ENCODE assay signal across 1 cellular context in the genomic region with DNA sequence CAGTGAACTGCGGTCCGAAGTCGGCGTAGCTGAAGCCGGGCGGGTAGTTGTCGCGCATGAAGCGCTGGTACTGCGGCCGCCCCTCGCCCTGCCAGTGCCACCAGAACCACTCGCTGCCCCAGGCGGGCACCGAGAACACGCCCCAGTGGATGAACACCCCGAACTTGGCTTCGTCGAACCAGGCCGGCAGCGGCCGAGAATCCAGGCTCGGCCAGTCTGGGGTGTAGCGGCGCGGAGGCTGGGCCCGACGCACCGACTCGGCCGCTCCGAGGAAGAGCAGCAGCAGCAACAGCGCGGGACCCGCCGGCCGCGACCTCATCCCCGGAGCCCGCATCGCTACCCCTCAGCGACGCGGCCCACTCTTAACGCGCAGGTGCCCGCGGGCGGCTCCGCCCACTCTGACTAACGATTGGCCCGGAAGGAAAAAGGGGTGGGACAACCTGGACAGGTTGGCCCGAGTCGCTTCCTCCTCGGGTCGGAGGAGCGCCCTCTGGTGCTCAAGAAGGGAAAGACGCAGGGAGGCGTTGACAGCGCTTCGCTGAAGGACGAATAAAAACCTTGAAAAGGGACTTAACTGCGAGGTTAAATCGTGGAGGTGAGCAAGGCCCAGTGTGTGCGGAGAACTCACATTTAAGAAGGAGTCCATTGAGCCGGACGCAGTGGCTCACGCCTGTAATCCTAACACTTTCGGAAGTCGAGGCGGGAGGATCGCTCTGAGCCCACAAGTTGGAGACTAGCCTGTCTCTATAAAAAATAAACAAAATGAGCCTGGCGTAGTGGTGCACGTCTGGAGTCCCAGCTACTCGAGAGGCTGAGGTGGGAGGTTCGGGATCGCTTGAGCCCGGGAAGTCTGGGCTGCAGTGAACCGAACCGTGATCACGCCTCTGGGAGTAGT.
TF ChIP-seq lines count a peak whose summit lies in the region.

A gene (minus strand): TSS at position 338 of the 895 bp plus-strand sequence. CDS start 4 bp downstream, at position 334.

TF ChIP-seq in HepG2, 621 proteins besides CTCF, POLR2A, EP300 and RAD21 (continued from another document and continues in another):
- TF ChIP-seq, protein P1, sequence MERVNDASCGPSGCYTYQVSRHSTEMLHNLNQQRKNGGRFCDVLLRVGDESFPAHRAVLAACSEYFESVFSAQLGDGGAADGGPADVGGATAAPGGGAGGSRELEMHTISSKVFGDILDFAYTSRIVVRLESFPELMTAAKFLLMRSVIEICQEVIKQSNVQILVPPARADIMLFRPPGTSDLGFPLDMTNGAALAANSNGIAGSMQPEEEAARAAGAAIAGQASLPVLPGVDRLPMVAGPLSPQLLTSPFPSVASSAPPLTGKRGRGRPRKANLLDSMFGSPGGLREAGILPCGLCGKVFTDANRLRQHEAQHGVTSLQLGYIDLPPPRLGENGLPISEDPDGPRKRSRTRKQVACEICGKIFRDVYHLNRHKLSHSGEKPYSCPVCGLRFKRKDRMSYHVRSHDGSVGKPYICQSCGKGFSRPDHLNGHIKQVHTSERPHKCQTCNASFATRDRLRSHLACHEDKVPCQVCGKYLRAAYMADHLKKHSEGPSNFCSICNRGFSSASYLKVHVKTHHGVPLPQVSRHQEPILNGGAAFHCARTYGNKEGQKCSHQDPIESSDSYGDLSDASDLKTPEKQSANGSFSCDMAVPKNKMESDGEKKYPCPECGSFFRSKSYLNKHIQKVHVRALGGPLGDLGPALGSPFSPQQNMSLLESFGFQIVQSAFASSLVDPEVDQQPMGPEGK (CRISPR knock-in tag; IDR thresholded peaks at IDR 0.05), result no peak; the same call in 1 of the 2 replicates
- TF ChIP-seq, protein P2, sequence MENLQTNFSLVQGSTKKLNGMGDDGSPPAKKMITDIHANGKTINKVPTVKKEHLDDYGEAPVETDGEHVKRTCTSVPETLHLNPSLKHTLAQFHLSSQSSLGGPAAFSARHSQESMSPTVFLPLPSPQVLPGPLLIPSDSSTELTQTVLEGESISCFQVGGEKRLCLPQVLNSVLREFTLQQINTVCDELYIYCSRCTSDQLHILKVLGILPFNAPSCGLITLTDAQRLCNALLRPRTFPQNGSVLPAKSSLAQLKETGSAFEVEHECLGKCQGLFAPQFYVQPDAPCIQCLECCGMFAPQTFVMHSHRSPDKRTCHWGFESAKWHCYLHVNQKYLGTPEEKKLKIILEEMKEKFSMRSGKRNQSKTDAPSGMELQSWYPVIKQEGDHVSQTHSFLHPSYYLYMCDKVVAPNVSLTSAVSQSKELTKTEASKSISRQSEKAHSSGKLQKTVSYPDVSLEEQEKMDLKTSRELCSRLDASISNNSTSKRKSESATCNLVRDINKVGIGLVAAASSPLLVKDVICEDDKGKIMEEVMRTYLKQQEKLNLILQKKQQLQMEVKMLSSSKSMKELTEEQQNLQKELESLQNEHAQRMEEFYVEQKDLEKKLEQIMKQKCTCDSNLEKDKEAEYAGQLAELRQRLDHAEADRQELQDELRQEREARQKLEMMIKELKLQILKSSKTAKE (CRISPR knock-in tag; IDR thresholded peaks at IDR 0.05; ENCODE audit: borderline replicate concordance), result no peak
- TF ChIP-seq RBAK (CRISPR knock-in tag; IDR thresholded peaks at IDR 0.05) (no peak), KLF11 (CRISPR knock-in tag; IDR thresholded peaks at IDR 0.05) (no peak; the same call in 1 of the 2 replicates), NRL (CRISPR knock-in tag; IDR thresholded peaks at IDR 0.05; ENCODE audit: borderline replicate concordance) (no peak; the same call in 1 of the 2 replicates), ZNF781 (CRISPR knock-in tag; IDR thresholded peaks at IDR 0.05; ENCODE audit: borderline replicate concordance, not compliant biosample characterization) (no peak), NR2C2 (CRISPR knock-in tag; IDR thresholded peaks at IDR 0.05; ENCODE audit: borderline replicate concordance) (peak; percentile 37; the same call in 1 of the 2 replicates), POLR2AphosphoS2 (IDR thresholded peaks at IDR 0.05; ENCODE audit: low read depth, low read length) (no peak), ZFP36L2 (CRISPR knock-in tag; IDR thresholded peaks at IDR 0.05) (no peak), RFX1 (IDR thresholded peaks at IDR 0.05) (no peak), FOXK1 (CRISPR knock-in tag; IDR thresholded peaks at IDR 0.05; ENCODE audit: borderline replicate concordance, low read depth) (0 out of 2 replicates have a peak, but pooled peaks have one; percentile 11), BORCS8-MEF2B (CRISPR knock-in tag; IDR thresholded peaks at IDR 0.05) (peak; percentile 33; the same call in 1 of the 2 replicates), NR3C1 (CRISPR knock-in tag; IDR thresholded peaks at IDR 0.05) (no peak), SAFB2 (CRISPR knock-in tag; IDR thresholded peaks at IDR 0.05; ENCODE audit: borderline replicate concordance, low read depth) (peak; percentile 83), RXRB (CRISPR knock-in tag; IDR thresholded peaks at IDR 0.05; ENCODE audit: borderline replicate concordance) (no peak; the same call in 1 of the 2 replicates), ZNF136 (CRISPR knock-in tag; IDR thresholded peaks at IDR 0.05; ENCODE audit: low read depth) (no peak), CENPX (CRISPR knock-in tag; IDR thresholded peaks at IDR 0.05) (no peak), MED1 (CRISPR knock-in tag; IDR thresholded peaks at IDR 0.05) (peak; percentile 36; the same call in 1 of the 2 replicates), NKX3-1 (CRISPR knock-in tag; IDR thresholded peaks at IDR 0.05) (0 out of 2 replicates have a peak, but pooled peaks have one; percentile 57), ZNF343 (CRISPR knock-in tag; IDR thresholded peaks at IDR 0.05) (no peak), ZNF850 (CRISPR knock-in tag; conservative IDR thresholded peaks at IDR 0.05) (no peak), GATA4 (IDR thresholded peaks at IDR 0.05; ENCODE audit: borderline replicate concordance, low read depth) (no peak), FOXO1 (CRISPR knock-in tag; IDR thresholded peaks at IDR 0.05) (no peak; the same call in 1 of the 2 replicates), ZNF644 (CRISPR knock-in tag; IDR thresholded peaks at IDR 0.05; ENCODE audit: low read depth) (no peak), POLR2AphosphoS5 (IDR thresholded peaks at IDR 0.05; ENCODE audit: low read depth, low read length) (peak; percentile 52; the same call in 1 of the 2 replicates), ZNF713 (CRISPR knock-in tag; IDR thresholded peaks at IDR 0.05) (peak; percentile 96; the same call in 1 of the 2 replicates), SNAPC2 (CRISPR knock-in tag; IDR thresholded peaks at IDR 0.05) (no peak), STAG1 (CRISPR knock-in tag; IDR thresholded peaks at IDR 0.05) (peak; percentile 35; the same call in 1 of the 2 replicates), IRX3 (CRISPR knock-in tag; IDR thresholded peaks at IDR 0.05; ENCODE audit: borderline replicate concordance, low read depth) (no peak; the same call in 1 of the 2 replicates), HOXA9 (CRISPR knock-in tag; IDR thresholded peaks at IDR 0.05; ENCODE audit: borderline replicate concordance) (peak; percentile 13; the same call in 1 of the 2 replicates), NFIC (IDR thresholded peaks at IDR 0.05; ENCODE audit: low read length) (no peak), HMG20A (CRISPR knock-in tag; IDR thresholded peaks at IDR 0.05; ENCODE audit: borderline replicate concordance) (no peak), RCOR2 (CRISPR knock-in tag; IDR thresholded peaks at IDR 0.05) (no peak), MTA3 (CRISPR knock-in tag; IDR thresholded peaks at IDR 0.05) (no peak)
- TF ChIP-seq, protein P3, sequence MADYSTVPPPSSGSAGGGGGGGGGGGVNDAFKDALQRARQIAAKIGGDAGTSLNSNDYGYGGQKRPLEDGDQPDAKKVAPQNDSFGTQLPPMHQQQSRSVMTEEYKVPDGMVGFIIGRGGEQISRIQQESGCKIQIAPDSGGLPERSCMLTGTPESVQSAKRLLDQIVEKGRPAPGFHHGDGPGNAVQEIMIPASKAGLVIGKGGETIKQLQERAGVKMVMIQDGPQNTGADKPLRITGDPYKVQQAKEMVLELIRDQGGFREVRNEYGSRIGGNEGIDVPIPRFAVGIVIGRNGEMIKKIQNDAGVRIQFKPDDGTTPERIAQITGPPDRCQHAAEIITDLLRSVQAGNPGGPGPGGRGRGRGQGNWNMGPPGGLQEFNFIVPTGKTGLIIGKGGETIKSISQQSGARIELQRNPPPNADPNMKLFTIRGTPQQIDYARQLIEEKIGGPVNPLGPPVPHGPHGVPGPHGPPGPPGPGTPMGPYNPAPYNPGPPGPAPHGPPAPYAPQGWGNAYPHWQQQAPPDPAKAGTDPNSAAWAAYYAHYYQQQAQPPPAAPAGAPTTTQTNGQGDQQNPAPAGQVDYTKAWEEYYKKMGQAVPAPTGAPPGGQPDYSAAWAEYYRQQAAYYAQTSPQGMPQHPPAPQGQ (CRISPR knock-in tag; IDR thresholded peaks at IDR 0.05; ENCODE audit: borderline replicate concordance), result no peak
- TF ChIP-seq, protein P4, sequence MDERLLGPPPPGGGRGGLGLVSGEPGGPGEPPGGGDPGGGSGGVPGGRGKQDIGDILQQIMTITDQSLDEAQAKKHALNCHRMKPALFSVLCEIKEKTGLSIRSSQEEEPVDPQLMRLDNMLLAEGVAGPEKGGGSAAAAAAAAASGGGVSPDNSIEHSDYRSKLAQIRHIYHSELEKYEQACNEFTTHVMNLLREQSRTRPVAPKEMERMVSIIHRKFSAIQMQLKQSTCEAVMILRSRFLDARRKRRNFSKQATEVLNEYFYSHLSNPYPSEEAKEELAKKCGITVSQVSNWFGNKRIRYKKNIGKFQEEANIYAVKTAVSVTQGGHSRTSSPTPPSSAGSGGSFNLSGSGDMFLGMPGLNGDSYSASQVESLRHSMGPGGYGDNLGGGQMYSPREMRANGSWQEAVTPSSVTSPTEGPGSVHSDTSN (CRISPR knock-in tag; IDR thresholded peaks at IDR 0.05), result no peak
- TF ChIP-seq, protein P5, sequence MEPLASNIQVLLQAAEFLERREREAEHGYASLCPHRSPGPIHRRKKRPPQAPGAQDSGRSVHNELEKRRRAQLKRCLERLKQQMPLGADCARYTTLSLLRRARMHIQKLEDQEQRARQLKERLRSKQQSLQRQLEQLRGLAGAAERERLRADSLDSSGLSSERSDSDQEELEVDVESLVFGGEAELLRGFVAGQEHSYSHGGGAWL (CRISPR knock-in tag; IDR thresholded peaks at IDR 0.05), result peak; percentile 58
- TF ChIP-seq, protein P6, sequence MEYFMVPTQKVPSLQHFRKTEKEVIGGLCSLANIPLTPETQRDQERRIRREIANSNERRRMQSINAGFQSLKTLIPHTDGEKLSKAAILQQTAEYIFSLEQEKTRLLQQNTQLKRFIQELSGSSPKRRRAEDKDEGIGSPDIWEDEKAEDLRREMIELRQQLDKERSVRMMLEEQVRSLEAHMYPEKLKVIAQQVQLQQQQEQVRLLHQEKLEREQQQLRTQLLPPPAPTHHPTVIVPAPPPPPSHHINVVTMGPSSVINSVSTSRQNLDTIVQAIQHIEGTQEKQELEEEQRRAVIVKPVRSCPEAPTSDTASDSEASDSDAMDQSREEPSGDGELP (IDR thresholded peaks at IDR 0.05; ENCODE audit: borderline replicate concordance, low read depth), result no peak; the same call in 1 of the 2 replicates
- TF ChIP-seq, protein P7, sequence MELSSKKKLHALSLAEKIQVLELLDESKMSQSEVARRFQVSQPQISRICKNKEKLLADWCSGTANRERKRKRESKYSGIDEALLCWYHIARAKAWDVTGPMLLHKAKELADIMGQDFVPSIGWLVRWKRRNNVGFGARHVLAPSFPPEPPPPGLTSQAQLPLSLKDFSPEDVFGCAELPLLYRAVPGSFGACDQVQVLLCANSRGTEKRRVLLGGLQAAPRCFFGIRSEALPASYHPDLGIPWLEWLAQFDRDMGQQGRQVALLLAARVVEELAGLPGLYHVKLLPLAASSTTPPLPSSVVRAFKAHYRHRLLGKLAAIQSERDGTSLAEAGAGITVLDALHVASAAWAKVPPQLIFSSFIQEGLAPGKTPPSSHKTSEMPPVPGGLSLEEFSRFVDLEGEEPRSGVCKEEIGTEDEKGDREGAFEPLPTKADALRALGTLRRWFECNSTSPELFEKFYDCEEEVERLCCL (CRISPR knock-in tag; IDR thresholded peaks at IDR 0.05; ENCODE audit: borderline replicate concordance), result no peak
- TF ChIP-seq, protein P8, sequence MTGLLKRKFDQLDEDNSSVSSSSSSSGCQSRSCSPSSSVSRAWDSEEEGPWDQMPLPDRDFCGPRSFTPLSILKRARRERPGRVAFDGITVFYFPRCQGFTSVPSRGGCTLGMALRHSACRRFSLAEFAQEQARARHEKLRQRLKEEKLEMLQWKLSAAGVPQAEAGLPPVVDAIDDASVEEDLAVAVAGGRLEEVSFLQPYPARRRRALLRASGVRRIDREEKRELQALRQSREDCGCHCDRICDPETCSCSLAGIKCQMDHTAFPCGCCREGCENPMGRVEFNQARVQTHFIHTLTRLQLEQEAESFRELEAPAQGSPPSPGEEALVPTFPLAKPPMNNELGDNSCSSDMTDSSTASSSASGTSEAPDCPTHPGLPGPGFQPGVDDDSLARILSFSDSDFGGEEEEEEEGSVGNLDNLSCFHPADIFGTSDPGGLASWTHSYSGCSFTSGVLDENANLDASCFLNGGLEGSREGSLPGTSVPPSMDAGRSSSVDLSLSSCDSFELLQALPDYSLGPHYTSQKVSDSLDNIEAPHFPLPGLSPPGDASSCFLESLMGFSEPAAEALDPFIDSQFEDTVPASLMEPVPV (CRISPR knock-in tag; IDR thresholded peaks at IDR 0.05), result peak; percentile 65; the same call in 1 of the 2 replicates
- TF ChIP-seq, protein P9, sequence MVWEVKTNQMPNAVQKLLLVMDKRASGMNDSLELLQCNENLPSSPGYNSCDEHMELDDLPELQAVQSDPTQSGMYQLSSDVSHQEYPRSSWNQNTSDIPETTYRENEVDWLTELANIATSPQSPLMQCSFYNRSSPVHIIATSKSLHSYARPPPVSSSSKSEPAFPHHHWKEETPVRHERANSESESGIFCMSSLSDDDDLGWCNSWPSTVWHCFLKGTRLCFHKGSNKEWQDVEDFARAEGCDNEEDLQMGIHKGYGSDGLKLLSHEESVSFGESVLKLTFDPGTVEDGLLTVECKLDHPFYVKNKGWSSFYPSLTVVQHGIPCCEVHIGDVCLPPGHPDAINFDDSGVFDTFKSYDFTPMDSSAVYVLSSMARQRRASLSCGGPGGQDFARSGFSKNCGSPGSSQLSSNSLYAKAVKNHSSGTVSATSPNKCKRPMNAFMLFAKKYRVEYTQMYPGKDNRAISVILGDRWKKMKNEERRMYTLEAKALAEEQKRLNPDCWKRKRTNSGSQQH (CRISPR knock-in tag; IDR thresholded peaks at IDR 0.05; ENCODE audit: low read depth), result peak; percentile 50; the same call in 1 of the 2 replicates
- TF ChIP-seq, protein P10, sequence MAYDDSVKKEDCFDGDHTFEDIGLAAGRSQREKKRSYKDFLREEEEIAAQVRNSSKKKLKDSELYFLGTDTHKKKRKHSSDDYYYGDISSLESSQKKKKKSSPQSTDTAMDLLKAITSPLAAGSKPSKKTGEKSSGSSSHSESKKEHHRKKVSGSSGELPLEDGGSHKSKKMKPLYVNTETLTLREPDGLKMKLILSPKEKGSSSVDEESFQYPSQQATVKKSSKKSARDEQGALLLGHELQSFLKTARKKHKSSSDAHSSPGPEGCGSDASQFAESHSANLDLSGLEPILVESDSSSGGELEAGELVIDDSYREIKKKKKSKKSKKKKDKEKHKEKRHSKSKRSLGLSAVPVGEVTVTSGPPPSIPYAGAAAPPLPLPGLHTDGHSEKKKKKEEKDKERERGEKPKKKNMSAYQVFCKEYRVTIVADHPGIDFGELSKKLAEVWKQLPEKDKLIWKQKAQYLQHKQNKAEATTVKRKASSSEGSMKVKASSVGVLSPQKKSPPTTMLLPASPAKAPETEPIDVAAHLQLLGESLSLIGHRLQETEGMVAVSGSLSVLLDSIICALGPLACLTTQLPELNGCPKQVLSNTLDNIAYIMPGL (CRISPR knock-in tag; IDR thresholded peaks at IDR 0.05; ENCODE audit: borderline replicate concordance in 1 of 2, low read depth in 1 of 2), result peak; percentile 85 to 88
- TF ChIP-seq, protein P11, sequence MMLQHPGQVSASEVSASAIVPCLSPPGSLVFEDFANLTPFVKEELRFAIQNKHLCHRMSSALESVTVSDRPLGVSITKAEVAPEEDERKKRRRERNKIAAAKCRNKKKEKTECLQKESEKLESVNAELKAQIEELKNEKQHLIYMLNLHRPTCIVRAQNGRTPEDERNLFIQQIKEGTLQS (CRISPR knock-in tag; IDR thresholded peaks at IDR 0.05), result 0 out of 2 replicates have a peak, but pooled peaks have one; percentile 31
